In the genomic region with DNA sequence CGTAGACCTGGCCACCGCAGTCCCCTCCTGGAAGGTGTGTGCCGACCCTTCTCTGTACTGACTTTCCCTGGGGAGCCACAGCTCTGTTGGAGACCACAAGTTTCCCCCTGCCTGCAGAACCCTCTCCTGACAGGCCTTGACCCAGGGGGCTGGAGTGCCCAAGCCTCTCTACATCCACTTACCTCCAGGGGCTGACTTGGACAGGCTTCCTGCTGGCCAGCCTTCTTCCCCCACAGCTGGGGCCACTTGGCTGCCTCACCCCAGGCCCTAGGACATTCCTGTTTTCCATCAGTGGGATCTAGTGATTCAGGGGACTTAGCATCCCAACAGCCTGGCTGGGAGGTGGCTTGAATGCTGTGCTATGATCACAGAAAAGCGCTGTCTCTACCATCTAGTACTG, we compare ENCODE assay signal across 22 cellular contexts. TPM values are rescaled to one million over a fixed set of nuclear protein-coding genes. Genes with fewer than 3 reads are reported as not detected.
DNase-seq lines count a peak whose midpoint lies in the region; ATAC-seq and TF ChIP-seq lines count a peak whose summit lies in the region.
"Had no signal": no experiment of that assay in that cellular context is flagged by ENCODE, and none has a peak within 500 bp of the region (broad histone marks: within the 10 kb centered on the region; RNA-seq: fewer than 3 reads in every experiment).

No MANE protein-coding gene starts in this region.

- H3K4me3 ChIP-seq in left ventricle myocardium inferior (no peak overlapping the region), heart left ventricle (no peak overlapping the region), rectal smooth muscle tissue (ENCODE audit: low read length) (no peak overlapping the region), tibial artery (no peak overlapping the region)
- H3K4me3 ChIP-seq: BLaER1, K562, SJSA1 had no signal

- intact Hi-C loops in left ventricle myocardium inferior (cut with micrococcal nuclease) (no loop called here), heart left ventricle (cut with DNase I) (no loop called here), left ventricle myocardium superior (cut with micrococcal nuclease) (no loop called here), tibial artery (cut with DNase I; ENCODE audit: low total_unique reads) (no loop called here)

- H3K9ac ChIP-seq in rectal smooth muscle tissue (ENCODE audit: low read length): no peak overlapping the region
- H3K9ac ChIP-seq: BLaER1 had no signal

- H3K36me3 ChIP-seq in left ventricle myocardium inferior: peaks cover 5% of the 10 kb centered on the region
- peaks cover 0 to 6% (median 0%) of the 10 kb centered on the region in 9 donors for H3K36me3 ChIP-seq in heart left ventricle
- H3K36me3 ChIP-seq in rectal smooth muscle tissue (ENCODE audit: control insufficient read depth, insufficient read depth, low read length): no peaks in the 10 kb centered on the region
- H3K36me3 ChIP-seq in tibial artery: no peaks in the 10 kb centered on the region
- H3K36me3 ChIP-seq: BLaER1, SJSA1 had no signal

- WGBS in heart left ventricle, 4 donors: 83 to 89% (median 86%) methylated on average over 4 of the region's 4 CpGs

- H3K27me3 ChIP-seq in left ventricle myocardium inferior (ENCODE audit: low read depth) (no peaks in the 10 kb centered on the region), heart left ventricle (no peaks in the 10 kb centered on the region), rectal smooth muscle tissue (ENCODE audit: control insufficient read depth, insufficient read depth, low read length) (no peaks in the 10 kb centered on the region), tibial artery (no peaks in the 10 kb centered on the region)
- H3K27me3 ChIP-seq: BLaER1, SJSA1 had no signal

- ATAC-seq in heart left ventricle (no peak), left ventricle myocardium superior (peak; percentile 13)
- ATAC-seq: HCT116, HepG2, K562 had no signal

- H3K4me1 ChIP-seq in left ventricle myocardium inferior (peaks cover 97% of the 10 kb centered on the region), heart left ventricle (peaks cover 0 to 89% (median 39%) of the 10 kb centered on the region in 12 donors), rectal smooth muscle tissue (ENCODE audit: control insufficient read depth, insufficient read depth, low read length) (peaks cover 63% of the 10 kb centered on the region), tibial artery (peaks cover 0 to 74% (median 56%) of the 10 kb centered on the region in 4 donors)
- H3K4me1 ChIP-seq: BLaER1 had no signal

- no peaks in the 10 kb centered on the region for H3K9me3 ChIP-seq in left ventricle myocardium inferior (replicated peaks)
- peaks cover 0 to 5% (median 0%) of the 10 kb centered on the region in 12 donors for H3K9me3 ChIP-seq in heart left ventricle
- no peaks in the 10 kb centered on the region for H3K9me3 ChIP-seq in tibial artery
- H3K9me3 ChIP-seq: BLaER1, SJSA1 had no signal

- no peak for DNase-seq in left ventricle myocardium inferior
- DNase-seq in heart left ventricle: no peak
- no peak for DNase-seq in left ventricle myocardium superior
- DNase-seq in tibial artery: peak in 1 of 2 donors; percentile 63
- DNase-seq in HT-29 (ENCODE audit: low spot score): no peak
- DNase-seq in NCI-H1092 (lab: John Stamatoyannopoulos, UW): no peak
- DNase-seq in inferior parietal cortex (ENCODE audit: extremely low spot score): no peak
- DNase-seq: CD4-positive, alpha-beta T cell; Kasumi-1; MV-4-11; NCI-H1105 treated with DMSO at 0.1 percent for 48 hours; NCI-H2029; NCI-H446; NCI-H524 treated with DMSO at 0.1 percent for 48 hours; NCI-H774 had no signal

- TF ChIP-seq CTCF in left ventricle myocardium inferior (IDR thresholded peaks at IDR 0.05; ENCODE audit: borderline replicate concordance) (no peak), heart left ventricle (IDR thresholded peaks at IDR 0.05) (no peak), tibial artery (IDR thresholded peaks at IDR 0.05) (no peak)

- no peak for TF ChIP-seq POLR2A in heart left ventricle (IDR thresholded peaks at IDR 0.05)

- H3K27ac ChIP-seq in left ventricle myocardium inferior (replicated peaks) (peak overlapping the region; percentile 86), heart left ventricle (peak overlapping the region in 4 of 12 donors; percentile 24 to 45 (median 40)), rectal smooth muscle tissue (ENCODE audit: low read depth, low read length) (peak overlapping the region; percentile 47), tibial artery (peak overlapping the region; percentile 77 to 85)
- H3K27ac ChIP-seq: BLaER1, SJSA1 had no signal

RNA-seq across cellular contexts. Expression of a gene that starts 23.6 kb away (rescaled TPM):
- total RNA-seq in left ventricle myocardium inferior: 45.4 TPM
- total RNA-seq in heart left ventricle: 10 to 100 TPM; 24.1 to 81.0 (median 46.7) TPM
- 10 to 100 TPM; 12.4 to 30.8 TPM for polyA plus RNA-seq in heart left ventricle
- total RNA-seq in left ventricle myocardium superior: 47.2 TPM
- not detected in 2 replicates for total RNA-seq in HT-29 (2014; rRNA removed; shearing (Covaris generic))
- total RNA-seq: CD4-positive, alpha-beta T cell; G401; HepG2 had no signal
- polyA plus RNA-seq: HepG2 had no signal

Comparison
In these comparisons a context has a peak if more than half of its experiments do, and no peak if none do; other contexts are left out.
1. RNA of a gene that starts 23.6 kb away (total RNA-seq): 47.2 TPM in left ventricle myocardium superior (single experiment), 24.1 to 81.0 TPM in heart left ventricle and 45.4 TPM in left ventricle myocardium inferior (single experiment); not detected in HT-29; every median in the first group is over 10 times any median in the second.